In the genomic region with DNA sequence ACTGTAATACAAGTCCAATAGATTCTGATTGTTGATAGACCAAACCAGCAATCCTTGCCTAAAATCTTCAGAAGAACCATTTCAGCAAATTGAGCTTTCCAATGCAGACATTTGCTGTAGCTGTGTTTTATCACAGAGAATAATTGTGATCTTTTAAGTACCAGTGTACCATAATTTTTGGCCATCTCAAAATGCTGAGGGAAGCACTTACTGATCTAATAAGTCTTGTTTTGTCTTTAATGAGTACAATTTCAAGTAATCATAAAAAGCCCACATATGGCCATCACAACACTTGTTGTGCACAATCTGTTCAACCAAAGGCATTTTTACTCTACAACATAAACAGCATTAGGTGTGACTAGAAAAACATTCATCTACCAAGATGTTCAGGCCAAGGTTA, we compare ENCODE assay signal across 28 cellular contexts.
"Had no signal": no experiment of that assay in that cellular context is flagged by ENCODE, and none has a peak within 500 bp of the region (broad histone marks: within the 10 kb centered on the region; RNA-seq: fewer than 3 reads in every experiment).

No MANE protein-coding gene starts in this region.

- H2AFZ ChIP-seq: neural progenitor cell, parathyroid adenoma had no signal

- H3K9ac ChIP-seq: neural progenitor cell, parathyroid adenoma had no signal

- DNase-seq: natural killer cell; occipital lobe; ovary; posterior cingulate gyrus; psoas muscle; right cardiac atrium; spleen; stimulated activated CD4-positive, alpha-beta T cell treated with anti-CD3 and anti-CD28 coated beads, Interleukin-12 subunit alpha, Interleukin-12 subunit beta, amount 100 ng/mL, for 4 hours; stimulated activated CD4-positive, alpha-beta T cell treated with anti-CD3 and anti-CD28 coated beads, Interleukin-1b, Interleukin-23, amount 100 ng/mL, for 48 hours; stimulated activated CD4-positive, alpha-beta T cell treated with anti-CD3 and anti-CD28 coated beads, Interleukin-4, amount 100 ng/mL, for 1 hour; stimulated activated CD4-positive, alpha-beta T cell treated with anti-CD3 and anti-CD28 coated beads, Interleukin-4, amount 100 ng/mL, for 4 hours; stimulated activated CD8-positive, alpha-beta memory T cell treated with anti-CD3 and anti-CD28 coated beads, Interleukin-4, amount 100 ng/mL, for 48 hours; stimulated activated naive CD4-positive, alpha-beta T cell; stimulated activated naive CD8-positive, alpha-beta T cell treated with anti-CD3 and anti-CD28 coated beads, Interleukin-15, amount 100 ng/mL, for 72 hours; stimulated activated naive CD8-positive, alpha-beta T cell treated with anti-CD3 and anti-CD28 coated beads, Interleukin-15, Interleukin-2, amounts not matched to agents 100 U/mL and 50 U/mL, for 24 hours; substantia nigra; testis; tibial artery; transverse colon; upper lobe of right lung; uterus had no signal

- H3K27me3 ChIP-seq: neural progenitor cell, ovary, spleen, suprapubic skin, testis, tibial artery, transverse colon, upper lobe of right lung, uterus had no signal

- H3K79me2 ChIP-seq: parathyroid adenoma had no signal

- H3K36me3 ChIP-seq: neural progenitor cell, ovary, suprapubic skin, transverse colon, upper lobe of right lung, uterus had no signal

- H3K4me3 ChIP-seq: neural progenitor cell, ovary, psoas muscle, skin epidermis, smooth muscle cell, spleen, suprapubic skin, testis, tibial artery, transverse colon, upper lobe of right lung, uterus had no signal

- H3K27ac ChIP-seq: neural progenitor cell, ovary, parathyroid adenoma, psoas muscle, skin epidermis, spleen, suprapubic skin, testis, tibial artery, transverse colon, upper lobe of right lung, uterus had no signal

- H3K4me2 ChIP-seq: neural progenitor cell had no signal

- H3K4me1 ChIP-seq: parathyroid adenoma, psoas muscle, spleen, suprapubic skin, testis, tibial artery, transverse colon, upper lobe of right lung had no signal

- H3K9me3 ChIP-seq: ovary, psoas muscle, spleen, suprapubic skin, testis, tibial artery, transverse colon, upper lobe of right lung, uterus had no signal

- ATAC-seq: natural killer cell; psoas muscle; right cardiac atrium; sciatic nerve; stimulated activated memory B cell treated with anti-CD40 and anti-IgM and Interleukin-4, amounts not matched to agents 10 μg/mL and 1 μg/mL and 100 μg/mL, for 72 hours; stimulated activated naive CD8-positive, alpha-beta T cell treated with anti-CD3 and anti-CD28 coated beads, Interleukin-15, amount 100 ng/mL, for 72 hours; stimulated activated naive CD8-positive, alpha-beta T cell treated with anti-CD3 and anti-CD28 coated beads, Interleukin-15, Interleukin-2, amounts not matched to agents 100 U/mL and 50 U/mL, for 24 hours; upper lobe of right lung had no signal
